Comparison of ENCODE assay signal across 8 cellular contexts in genomic region chrX:130086414-130087207, GRCh38. TPM values are rescaled to one million over a fixed set of nuclear protein-coding genes. Genes with fewer than 3 reads are reported as not detected.
DNase-seq lines count a peak whose midpoint lies in the region; ATAC-seq, FAIRE-seq and TF ChIP-seq lines count a peak whose summit lies in the region.

No MANE protein-coding gene starts in this region.

- DNase-seq in T-helper 1 cell = peak; percentile 29 to 84 (median 52)
- peak in 1 of 2 donors; percentile 57 for DNase-seq in central memory CD8-positive, alpha-beta T cell (ENCODE audit: low spot score in 2 of 2)
- DNase-seq in RCC 7860 (ENCODE audit: low spot score) = no peak
- DNase-seq in MCF 10A (ENCODE audit: unreplicated experiment) = no peak

- peak overlapping the region; percentile 57 for H3K27ac Mint-ChIP-seq in central memory CD8-positive, alpha-beta T cell (ENCODE audit: low read depth)
- H3K27ac Mint-ChIP-seq in stimulated activated memory B cell treated with anti-CD40 and anti-IgM and Interleukin-4, amounts not matched to agents 10 μg/mL and 1 μg/mL and 100 μg/mL, for 72 hours = peak overlapping the region; percentile 96
- H3K27ac Mint-ChIP-seq in MCF 10A (ENCODE audit: low read depth, unreplicated experiment) = no peak overlapping the region

- FAIRE-seq in RCC 7860 (lab: Jason Lieb, UNC) = no peak

- in situ Hi-C loops in GM18951 (cut with MboI; ENCODE audit: low sequenced_read_pairs, unreplicated experiment) = loop anchor here (10.0 kb wide), 1 partner anchor 88 kb away; the partner anchor contains the start of gene RAB33A

- no TSS peak for BruUV-seq in MCF 10A (replicated peaks; lab: Mats Ljungman, UMichigan)

- H3K4me1 Mint-ChIP-seq in central memory CD8-positive, alpha-beta T cell = peaks cover 58% of the 10 kb centered on the region
- peaks cover 69% of the 10 kb centered on the region for H3K4me1 Mint-ChIP-seq in stimulated activated memory B cell treated with anti-CD40 and anti-IgM and Interleukin-4, amounts not matched to agents 10 μg/mL and 1 μg/mL and 100 μg/mL, for 72 hours
- H3K4me1 Mint-ChIP-seq in MCF 10A (ENCODE audit: insufficient read depth, unreplicated experiment) = no peaks in the 10 kb centered on the region

- no peak for TF ChIP-seq CTCF in MCF 10A (IDR thresholded peaks at IDR 0.05; ENCODE audit: unreplicated experiment)

- intact Hi-C loops in MCF 10A (cut with micrococcal nuclease) = no loop called here

- CTCF ChIA-PET in MCF 10A (lab: Yijun Ruan, JAX) = interaction anchor here (0.6 to 1.2 kb wide), 6 partner anchors 8 to 105 kb away, joined by 3 to 5 read pairs (median 3); no protein-coding TSS in a partner anchor

- H3K4me3 Mint-ChIP-seq in central memory CD8-positive, alpha-beta T cell = peak overlapping the region; percentile 83
- H3K4me3 Mint-ChIP-seq in stimulated activated memory B cell treated with anti-CD40 and anti-IgM and Interleukin-4, amounts not matched to agents 10 μg/mL and 1 μg/mL and 100 μg/mL, for 72 hours = peak overlapping the region; percentile 71
- no peak overlapping the region for H3K4me3 Mint-ChIP-seq in MCF 10A (ENCODE audit: unreplicated experiment)

- POLR2A ChIA-PET in MCF 10A (lab: Yijun Ruan, JAX) = no interaction called here

- H3K27me3 Mint-ChIP-seq in central memory CD8-positive, alpha-beta T cell = no peaks in the 10 kb centered on the region
- H3K27me3 Mint-ChIP-seq in stimulated activated memory B cell treated with anti-CD40 and anti-IgM and Interleukin-4, amounts not matched to agents 10 μg/mL and 1 μg/mL and 100 μg/mL, for 72 hours = no peaks in the 10 kb centered on the region
- H3K27me3 Mint-ChIP-seq in MCF 10A (ENCODE audit: insufficient read depth, unreplicated experiment) = no peaks in the 10 kb centered on the region

- peak; percentile 49 for TF ChIP-seq POLR2A in GM18951 (IDR thresholded peaks at IDR 0.05; ENCODE audit: extremely low read depth, insufficient read depth, insufficient read length)

- no peaks in the 10 kb centered on the region for H3K9me3 Mint-ChIP-seq in central memory CD8-positive, alpha-beta T cell
- H3K9me3 Mint-ChIP-seq in stimulated activated memory B cell treated with anti-CD40 and anti-IgM and Interleukin-4, amounts not matched to agents 10 μg/mL and 1 μg/mL and 100 μg/mL, for 72 hours = no peaks in the 10 kb centered on the region
- H3K9me3 Mint-ChIP-seq in MCF 10A (ENCODE audit: unreplicated experiment) = no peaks in the 10 kb centered on the region

- H3K36me3 Mint-ChIP-seq in central memory CD8-positive, alpha-beta T cell (ENCODE audit: insufficient read depth) = peaks cover 16% of the 10 kb centered on the region
- peaks cover 5% of the 10 kb centered on the region for H3K36me3 Mint-ChIP-seq in stimulated activated memory B cell treated with anti-CD40 and anti-IgM and Interleukin-4, amounts not matched to agents 10 μg/mL and 1 μg/mL and 100 μg/mL, for 72 hours
- peaks cover 9% of the 10 kb centered on the region for H3K36me3 Mint-ChIP-seq in MCF 10A (ENCODE audit: insufficient read depth, unreplicated experiment)

- ATAC-seq in HG03095 (IDR thresholded peaks at IDR 0.05; ENCODE audit: unreplicated experiment) = peak; percentile 31
- ATAC-seq in central memory CD8-positive, alpha-beta T cell (replicated peaks; ENCODE audit: extremely low read depth, poor library complexity, severe bottlenecking) = peak; percentile 67
- ATAC-seq in stimulated activated memory B cell treated with anti-CD40 and anti-IgM and Interleukin-4, amounts not matched to agents 10 μg/mL and 1 μg/mL and 100 μg/mL, for 72 hours = peak; percentile 68
- ATAC-seq in HG03135 (IDR thresholded peaks at IDR 0.05; ENCODE audit: unreplicated experiment) = no peak

RNA-seq across cellular contexts. Expression of gene ELF4, which starts 23.7 kb away (rescaled TPM):
- 19.5 and 23.6 TPM in 2 replicates for total RNA-seq in MCF 10A (2022)

Comparison
In these comparisons a context has a peak if more than half of its experiments do, and no peak if none do; other contexts are left out.
1. DNase-seq: peak in T-helper 1 cell (5 of 5); none in RCC 7860 (single experiment) and MCF 10A (single experiment).